In genomic region chr1:162349635-162350330, GRCh38 we compare ENCODE assay signal across 1 cellular context.
TF ChIP-seq lines count a peak whose summit lies in the region.

No MANE protein-coding gene starts in this region.

TF ChIP-seq in K562, 482 proteins besides CTCF, POLR2A, EP300 and RAD21 (continued from another document and continues in another):
- TF ChIP-seq MGA (IDR thresholded peaks at IDR 0.05) (no peak), RREB1 (CRISPR knock-in tag; IDR thresholded peaks at IDR 0.05) (no peak), ZNF217 (CRISPR knock-in tag; IDR thresholded peaks at IDR 0.05) (no peak), SREBF2 (CRISPR knock-in tag; IDR thresholded peaks at IDR 0.05) (no peak), YY1 (IDR thresholded peaks at IDR 0.05; ENCODE audit: borderline replicate concordance in 1 of 3, control insufficient read depth in 1 of 3, extremely low read depth in 1 of 3, insufficient read depth in 3 of 3, insufficient read length in 1 of 3, insufficient replicate concordance in 2 of 3, low read depth in 1 of 3, low read length in 2 of 3) (peak in 1 of 3 experiments; percentile 47), CXXC5 (CRISPR knock-in tag; IDR thresholded peaks at IDR 0.05) (no peak), PHTF2 (CRISPR knock-in tag; IDR thresholded peaks at IDR 0.05) (no peak), RBM39 (optimal IDR thresholded peaks at IDR 0.05; ENCODE audit: low read depth, low read length) (no peak), PPARD (CRISPR knock-in tag; IDR thresholded peaks at IDR 0.05) (no peak), ZBTB12 (CRISPR knock-in tag; IDR thresholded peaks at IDR 0.05) (no peak), ID3 (CRISPR knock-in tag; IDR thresholded peaks at IDR 0.05) (no peak), ID3 (tag; IDR thresholded peaks at IDR 0.05) (no peak; the same call in 1 of the 2 replicates), MAX (CRISPR knock-in tag; IDR thresholded peaks at IDR 0.05) (no peak), CHD7 (IDR thresholded peaks at IDR 0.05; ENCODE audit: low read depth, low read length) (no peak)
